In genomic region chr3:194930439-194931204, GRCh38 we compare ENCODE assay signal across 10 cellular contexts.
DNase-seq lines count a peak whose midpoint lies in the region; ATAC-seq and TF ChIP-seq lines count a peak whose summit lies in the region.
"Had no signal": no experiment of that assay in that cellular context is flagged by ENCODE, and none has a peak within 500 bp of the region (broad histone marks: within the 10 kb centered on the region; RNA-seq: fewer than 3 reads in every experiment).

No MANE protein-coding gene starts in this region.

- H3K4me1 Mint-ChIP-seq in endodermal cell (peaks cover 5% of the 10 kb centered on the region), T-cell (no peaks in the 10 kb centered on the region)

- H3K36me3 Mint-ChIP-seq in endodermal cell (ENCODE audit: low read depth), result peaks cover 3% of the 10 kb centered on the region
- H3K36me3 Mint-ChIP-seq in T-cell, result no peaks in the 10 kb centered on the region

- H3K27me3 Mint-ChIP-seq in endodermal cell (ENCODE audit: insufficient read depth) (peaks cover 10% of the 10 kb centered on the region), T-cell (peaks cover 15 to 32% of the 10 kb centered on the region in 2 donors)

- H3K4me3 ChIP-seq in ACC112 (ENCODE audit: low read depth, low read length) (no peak overlapping the region), endodermal cell (ENCODE audit: low read length) (no peak overlapping the region)
- H3K4me3 ChIP-seq: BLaER1 had no signal

- H3K4me1 ChIP-seq in ACC112 (ENCODE audit: control insufficient read depth, insufficient read depth, low read length, unreplicated experiment) (peaks cover 38% of the 10 kb centered on the region), endodermal cell (ENCODE audit: control insufficient read depth, insufficient read depth, low read length) (no peaks in the 10 kb centered on the region)

- H3K9me3 Mint-ChIP-seq in endodermal cell (peaks cover 19% of the 10 kb centered on the region), T-cell (peaks cover 0 to 2% (median 0%) of the 10 kb centered on the region in 3 donors)

- no peaks in the 10 kb centered on the region for H3K79me2 ChIP-seq in ACC112 (ENCODE audit: control insufficient read depth, insufficient read depth, low read length, unreplicated experiment)

- TF ChIP-seq CTCF in endodermal cell (conservative IDR thresholded peaks at IDR 0.05), result no peak

- peaks cover 7% of the 10 kb centered on the region for H3K9me3 ChIP-seq in endodermal cell (ENCODE audit: control insufficient read depth, low read length)

- peak overlapping the region; percentile 74 for H2AFZ ChIP-seq in ACC112 (ENCODE audit: low read length, unreplicated experiment)

- CTCF ChIA-PET in T-cell (lab: Charles Lee), result no interaction called here

- no peak overlapping the region for H3K9ac ChIP-seq in endodermal cell (ENCODE audit: extremely low read depth, low read length, poor library complexity, severe bottlenecking)
- H3K9ac ChIP-seq: BLaER1 had no signal

- H3K27ac ChIP-seq in ACC112 (ENCODE audit: low read depth, low read length) (peak overlapping the region; percentile 51), endodermal cell (ENCODE audit: low read depth, low read length) (peak overlapping the region; percentile 32)
- H3K27ac ChIP-seq: BLaER1 had no signal

- no peaks in the 10 kb centered on the region for H3K27me3 ChIP-seq in ACC112 (ENCODE audit: insufficient read depth, low read length)
- H3K27me3 ChIP-seq in endodermal cell (ENCODE audit: control insufficient read depth, insufficient read depth, low read length, poor library complexity, severe bottlenecking), result no peaks in the 10 kb centered on the region
- H3K27me3 ChIP-seq: BLaER1 had no signal

- H3K36me3 ChIP-seq in ACC112 (ENCODE audit: insufficient read depth, low read length) (no peaks in the 10 kb centered on the region), endodermal cell (ENCODE audit: control insufficient read depth, insufficient read depth, low read length) (no peaks in the 10 kb centered on the region)
- H3K36me3 ChIP-seq: BLaER1 had no signal

- 86% methylated on average over 9 of the region's 9 CpGs for WGBS in endodermal cell (ENCODE audit: insufficient coverage in 1 of 2, insufficient read length in 1 of 2), 2 experiments

- POLR2A ChIA-PET in T-cell (lab: Charles Lee), result no interaction called here

- H3K27ac Mint-ChIP-seq in endodermal cell (no peak overlapping the region), T-cell (no peak overlapping the region)

- DNase-seq in NOMO-1 treated with dmso at 0.1 percent for 144 hours (lab: John Stamatoyannopoulos, UW; ENCODE audit: unreplicated experiment), result peak; percentile 74
- DNase-seq in endodermal cell, result no peak
- peak; percentile 72 for DNase-seq in medulla oblongata (ENCODE audit: extremely low spot score)
- no peak for DNase-seq in T-cell
- no peak for DNase-seq in RPMI8226
- DNase-seq: KBM-7 had no signal

- ATAC-seq in T-cell (replicated peaks in 1 of 4) (no peak), HG02938 (IDR thresholded peaks at IDR 0.05; ENCODE audit: unreplicated experiment) (no peak), GM19351 (IDR thresholded peaks at IDR 0.05; ENCODE audit: unreplicated experiment) (no peak)

- H3K4me3 Mint-ChIP-seq in endodermal cell, result no peak overlapping the region
- H3K4me3 Mint-ChIP-seq in T-cell, result no peak overlapping the region

Comparison
In these comparisons a context has a peak if more than half of its experiments do, and no peak if none do; other contexts are left out.
1. DNase-seq: peak in NOMO-1 treated with dmso at 0.1 percent for 144 hours (single experiment) and medulla oblongata (single experiment); none in endodermal cell (single experiment), T-cell (0 of 34) and RPMI8226 (single experiment).